13 cellular contexts compared by ENCODE assay signal in genomic region chr1:21313886-21314796, GRCh38. TPM values are rescaled to one million over a fixed set of nuclear protein-coding genes. Genes with fewer than 3 reads are reported as not detected.
DNase-seq lines count a peak whose midpoint lies in the region; ATAC-seq and TF ChIP-seq lines count a peak whose summit lies in the region.
"Had no signal": no experiment of that assay in that cellular context is flagged by ENCODE, and none has a peak within 500 bp of the region (broad histone marks: within the 10 kb centered on the region; RNA-seq: fewer than 3 reads in every experiment).

No MANE protein-coding gene starts in this region.

- no peaks in the 10 kb centered on the region for H3K27me3 Mint-ChIP-seq in brain
- H3K27me3 Mint-ChIP-seq in activated CD4-positive, alpha-beta T cell treated with anti-CD3 and anti-CD28 coated beads, Interleukin-2, amount 10 ng/mL, durations not matched to agents 7 days and 5 days, result no peaks in the 10 kb centered on the region
- no peaks in the 10 kb centered on the region for H3K27me3 Mint-ChIP-seq in activated T-cell treated with anti-CD3 and anti-CD28 coated beads, Interleukin-2, amount 50 U/mL, for 72 hours (ENCODE audit: low read depth)
- H3K27me3 Mint-ChIP-seq: activated CD4-positive, alpha-beta memory T cell treated with anti-CD3 and anti-CD28 coated beads for 36 hours had no signal

- H3K4me1 Mint-ChIP-seq in brain, result peaks cover 73% of the 10 kb centered on the region
- peaks cover 41% of the 10 kb centered on the region for H3K4me1 Mint-ChIP-seq in activated CD4-positive, alpha-beta T cell treated with anti-CD3 and anti-CD28 coated beads, Interleukin-2, amount 10 ng/mL, durations not matched to agents 7 days and 5 days
- peaks cover 42% of the 10 kb centered on the region for H3K4me1 Mint-ChIP-seq in activated T-cell treated with anti-CD3 and anti-CD28 coated beads, Interleukin-2, amount 50 U/mL, for 72 hours (ENCODE audit: low read depth)

- H3K4me3 ChIP-seq in HUES6 (ENCODE audit: low read depth, low read length) (no peak overlapping the region), stomach smooth muscle (ENCODE audit: low read length in 2 of 2) (no peak overlapping the region)
- H3K4me3 ChIP-seq: HAP-1 had no signal

- peak overlapping the region in 1 of 5 experiments; percentile 55 for H3K4me3 Mint-ChIP-seq in brain
- H3K4me3 Mint-ChIP-seq in activated CD4-positive, alpha-beta T cell treated with anti-CD3 and anti-CD28 coated beads, Interleukin-2, amount 10 ng/mL, durations not matched to agents 7 days and 5 days, result no peak overlapping the region
- no peak overlapping the region for H3K4me3 Mint-ChIP-seq in activated T-cell treated with anti-CD3 and anti-CD28 coated beads, Interleukin-2, amount 50 U/mL, for 72 hours
- H3K4me3 Mint-ChIP-seq: activated CD4-positive, alpha-beta memory T cell treated with anti-CD3 and anti-CD28 coated beads for 36 hours had no signal

- no peaks in the 10 kb centered on the region for H3K36me3 ChIP-seq in HUES6 (ENCODE audit: control insufficient read depth, insufficient read depth, low read length)
- H3K36me3 ChIP-seq in stomach smooth muscle (ENCODE audit: control insufficient read depth in 2 of 2, insufficient read depth in 2 of 2, low read length in 2 of 2), result no peaks in the 10 kb centered on the region
- H3K36me3 ChIP-seq: HAP-1 had no signal

- H3K36me3 Mint-ChIP-seq in brain, result no peaks in the 10 kb centered on the region
- H3K36me3 Mint-ChIP-seq in activated CD4-positive, alpha-beta T cell treated with anti-CD3 and anti-CD28 coated beads, Interleukin-2, amount 10 ng/mL, durations not matched to agents 7 days and 5 days (ENCODE audit: low read depth), result peaks cover 18% of the 10 kb centered on the region
- peaks cover 2 to 17% of the 10 kb centered on the region in 2 donors for H3K36me3 Mint-ChIP-seq in activated T-cell treated with anti-CD3 and anti-CD28 coated beads, Interleukin-2, amount 50 U/mL, for 72 hours (ENCODE audit: insufficient read depth in 2 of 2)

- CTCF ChIA-PET in activated CD4-positive, alpha-beta T cell treated with anti-CD3 and anti-CD28 coated beads, Interleukin-2, amount 10 ng/mL, durations not matched to agents 7 days and 5 days (lab: Charles Lee), result interaction anchor here (1.1 to 2.0 kb wide), 5 partner anchors 10 to 52 kb away, joined by 3 to 8 read pairs (median 4); no protein-coding TSS in a partner anchor

- POLR2A ChIA-PET in activated CD4-positive, alpha-beta T cell treated with anti-CD3 and anti-CD28 coated beads, Interleukin-2, amount 10 ng/mL, durations not matched to agents 7 days and 5 days (lab: Charles Lee), result no interaction called here

- no peaks in the 10 kb centered on the region for H3K9me3 Mint-ChIP-seq in brain
- peaks cover 4% of the 10 kb centered on the region for H3K9me3 Mint-ChIP-seq in activated CD4-positive, alpha-beta T cell treated with anti-CD3 and anti-CD28 coated beads, Interleukin-2, amount 10 ng/mL, durations not matched to agents 7 days and 5 days
- peaks cover 0 to 1% of the 10 kb centered on the region in 2 donors for H3K9me3 Mint-ChIP-seq in activated T-cell treated with anti-CD3 and anti-CD28 coated beads, Interleukin-2, amount 50 U/mL, for 72 hours
- H3K9me3 Mint-ChIP-seq: activated CD4-positive, alpha-beta memory T cell treated with anti-CD3 and anti-CD28 coated beads for 36 hours had no signal

- peaks cover 3% of the 10 kb centered on the region; the same call in 1 of the 2 replicates for H3K9me3 ChIP-seq in HUES6 (ENCODE audit: control insufficient read depth, insufficient read depth, low read depth, low read length)
- H3K9me3 ChIP-seq in stomach smooth muscle (ENCODE audit: control insufficient read depth in 2 of 2, low read length in 2 of 2), result no peaks in the 10 kb centered on the region
- H3K9me3 ChIP-seq: HAP-1 had no signal

- peaks cover 54% of the 10 kb centered on the region for H3K4me1 ChIP-seq in HUES6 (ENCODE audit: control insufficient read depth, insufficient read depth, low read length)
- peaks cover 78% of the 10 kb centered on the region for H3K4me1 ChIP-seq in stomach smooth muscle (ENCODE audit: control insufficient read depth, insufficient read depth, low read length)

- H3K27ac ChIP-seq in HUES6 (ENCODE audit: low read depth, low read length) (no peak overlapping the region), stomach smooth muscle (ENCODE audit: low read length) (peak overlapping the region; percentile 66)

- H3K9ac ChIP-seq in HUES6 (ENCODE audit: low read length) (peak overlapping the region; percentile 30), stomach smooth muscle (ENCODE audit: low read length in 2 of 2) (no peak overlapping the region)

- no peak for TF ChIP-seq CTCF in brain (conservative IDR thresholded peaks at IDR 0.05)

- peak; percentile 30 for ATAC-seq in left lobe of liver
- no peak for ATAC-seq in activated T-cell treated with anti-CD3 and anti-CD28 coated beads, Interleukin-2, amount 50 U/mL, for 72 hours (replicated peaks in 1 of 2)

- H3K27me3 ChIP-seq in HUES6 (ENCODE audit: control insufficient read depth, insufficient read depth, low read length) (no peaks in the 10 kb centered on the region), stomach smooth muscle (ENCODE audit: control insufficient read depth in 1 of 2, insufficient read depth in 2 of 2, low read length in 2 of 2) (no peaks in the 10 kb centered on the region)

- DNase-seq in left lobe of liver (ENCODE audit: low spot score), result no peak
- no peak for DNase-seq in activated CD4-positive, alpha-beta T cell treated with anti-CD3 and anti-CD28 coated beads, Interleukin-2, amount 10 ng/mL, durations not matched to agents 7 days and 5 days
- DNase-seq in activated T-cell treated with anti-CD3 and anti-CD28 coated beads, Interleukin-2, amount 50 U/mL, for 72 hours, result no peak
- DNase-seq in stimulated activated naive CD4-positive, alpha-beta T cell (lab: John Stamatoyannopoulos, UW), result no peak
- no peak for DNase-seq in NCI-H345 (lab: John Stamatoyannopoulos, UW)
- DNase-seq: activated CD4-positive, alpha-beta memory T cell treated with anti-CD3 and anti-CD28 coated beads for 36 hours; DMS153; NCI-H2029 treated with DMSO at 0.1 percent for 48 hours; stimulated activated CD4-positive, alpha-beta T cell treated with anti-CD3 and anti-CD28 coated beads, Interleukin-4, amount 100 ng/mL, for 24 hours had no signal

- H3K27ac Mint-ChIP-seq in brain, result peak overlapping the region in 4 of 5 experiments; percentile 18 to 90 (median 62)
- H3K27ac Mint-ChIP-seq in activated CD4-positive, alpha-beta T cell treated with anti-CD3 and anti-CD28 coated beads, Interleukin-2, amount 10 ng/mL, durations not matched to agents 7 days and 5 days, result no peak overlapping the region
- no peak overlapping the region for H3K27ac Mint-ChIP-seq in activated T-cell treated with anti-CD3 and anti-CD28 coated beads, Interleukin-2, amount 50 U/mL, for 72 hours
- H3K27ac Mint-ChIP-seq: activated CD4-positive, alpha-beta memory T cell treated with anti-CD3 and anti-CD28 coated beads for 36 hours had no signal

RNA-seq across cellular contexts. Expression of gene ECE1, which starts 23.9 kb away (rescaled TPM):
- 70.1 TPM for polyA plus RNA-seq in brain (ENCODE audit: insufficient read depth, low read depth, low replicate concordance)
- total RNA-seq in left lobe of liver, result 58.0 TPM
- 100 to 1,000 TPM; 101 to 107 TPM for total RNA-seq in activated CD4-positive, alpha-beta T cell treated with anti-CD3 and anti-CD28 coated beads, Interleukin-2, amount 10 ng/mL, durations not matched to agents 7 days and 5 days
- total RNA-seq in activated T-cell treated with anti-CD3 and anti-CD28 coated beads, Interleukin-2, amount 50 U/mL, for 72 hours, result 100 to 1,000 TPM; 159 to 193 TPM

Comparison
In these comparisons a context has a peak if more than half of its experiments do, and no peak if none do; other contexts are left out.
1. H3K27ac Mint-ChIP-seq: peak in brain (4 of 5); none in activated CD4-positive, alpha-beta T cell treated with anti-CD3 and anti-CD28 coated beads, Interleukin-2, amount 10 ng/mL, durations not matched to agents 7 days and 5 days (single experiment) and activated T-cell treated with anti-CD3 and anti-CD28 coated beads, Interleukin-2, amount 50 U/mL, for 72 hours (single experiment).